Comparison of ENCODE assay signal across 14 cellular contexts in genomic region chr17:43482103-43483012, GRCh38. TPM values are rescaled to one million over a fixed set of nuclear protein-coding genes. Genes with fewer than 3 reads are reported as not detected.
DNase-seq lines count a peak whose midpoint lies in the region; ATAC-seq, FAIRE-seq and TF ChIP-seq lines count a peak whose summit lies in the region.
"Had no signal": no experiment of that assay in that cellular context is flagged by ENCODE, and none has a peak within 500 bp of the region (broad histone marks: within the 10 kb centered on the region; RNA-seq: fewer than 3 reads in every experiment).

No MANE protein-coding gene starts in this region.

- no peak for TF ChIP-seq EP300 in SK-N-SH (IDR thresholded peaks at IDR 0.05; ENCODE audit: borderline replicate concordance in 1 of 2, low read depth in 1 of 2, low read length in 1 of 2)

- DNase-seq in SK-N-SH (no peak), keratinocyte (ENCODE audit: low read depth, low spot score) (no peak), smooth muscle cell (lab: John Stamatoyannopoulos, UW; ENCODE audit: unreplicated experiment) (no peak), DMS79 treated with DMSO at 0.1 percent for 48 hours (lab: John Stamatoyannopoulos, UW) (no peak), NAMALWA (ENCODE audit: low spot score) (no peak), NCI-H2171 treated with DMSO at 0.1 percent for 48 hours (lab: John Stamatoyannopoulos, UW) (no peak)
- DNase-seq: activated CD4-positive, alpha-beta T cell treated with anti-CD3 and anti-CD28 coated beads for 1 hour; COR-L47; HCEC 1CT; SW 1271 had no signal

- H3K9me3 ChIP-seq in SK-N-SH (no peaks in the 10 kb centered on the region), SU-DHL-6 (ENCODE audit: insufficient read depth, low read length) (no peaks in the 10 kb centered on the region), keratinocyte (ENCODE audit: control insufficient read depth, low read depth, low read length) (no peaks in the 10 kb centered on the region), smooth muscle cell (replicated peaks; ENCODE audit: low read depth) (no peaks in the 10 kb centered on the region)
- H3K9me3 ChIP-seq: body of pancreas had no signal

- no peak overlapping the region for H3K4me2 ChIP-seq in SK-N-SH
- H3K4me2 ChIP-seq in SU-DHL-6 (ENCODE audit: low read depth, low read length, poor library complexity, severe bottlenecking) = no peak overlapping the region
- no peak overlapping the region for H3K4me2 ChIP-seq in keratinocyte (ENCODE audit: control insufficient read depth, extremely low read depth, insufficient read depth, low read depth, low read length)
- no peak overlapping the region for H3K4me2 ChIP-seq in smooth muscle cell

- H3K4me1 ChIP-seq in SK-N-SH (ENCODE audit: control insufficient read depth in 1 of 2, insufficient read depth in 2 of 2, low read depth in 1 of 2, low read length in 1 of 2) (peaks cover 3 to 8% of the 10 kb centered on the region in 2 experiments; a peak in 2 of 4 replicates), keratinocyte (ENCODE audit: control insufficient read depth, extremely low read depth, insufficient read depth, low read length) (peaks cover 22% of the 10 kb centered on the region), smooth muscle cell (ENCODE audit: low read depth) (peaks cover 14% of the 10 kb centered on the region)

- no peak for ATAC-seq in SK-N-SH treated with all-trans-retinoic acid at 6 μM for 48 hours
- ATAC-seq: natural killer cell treated with Interleukin-12 subunit alpha and Interleukin-12 subunit beta and Interleukin-15 and Interleukin-18, amount 100 ng/mL, for 72 hours had no signal

- H3K9ac ChIP-seq in SK-N-SH (no peak overlapping the region), SU-DHL-6 (ENCODE audit: low read length) (no peak overlapping the region), keratinocyte (ENCODE audit: control insufficient read depth, extremely low read depth, insufficient read depth, low read length) (no peak overlapping the region), smooth muscle cell (ENCODE audit: low read depth) (no peak overlapping the region)

- no peaks in the 10 kb centered on the region for H3K27me3 ChIP-seq in SK-N-SH (ENCODE audit: insufficient read depth)
- H3K27me3 ChIP-seq in SU-DHL-6 (ENCODE audit: low read length) = no peaks in the 10 kb centered on the region
- H3K27me3 ChIP-seq in keratinocyte (ENCODE audit: control insufficient read depth, extremely low read depth, insufficient read depth, low read length) = no peaks in the 10 kb centered on the region
- no peaks in the 10 kb centered on the region for H3K27me3 ChIP-seq in smooth muscle cell (ENCODE audit: low read depth)
- H3K27me3 ChIP-seq: body of pancreas had no signal

- CTCF ChIA-PET in SK-N-SH (lab: Yijun Ruan, JAX) = interaction anchor here (0.6 to 9.9 kb wide), 23 partner anchors 9 to 140 kb away, joined by 3 to 430 read pairs (median 12); partner anchors contain the start of gene ARL4D

- H3K9me1 ChIP-seq in keratinocyte (ENCODE audit: control insufficient read depth, extremely low read depth, insufficient read depth, low read length) = no peaks in the 10 kb centered on the region

- H3K36me3 ChIP-seq in SK-N-SH (replicated peaks in 1 of 2; ENCODE audit: control insufficient read depth in 1 of 2, insufficient read depth in 2 of 2, low read length in 1 of 2) (no peaks in the 10 kb centered on the region), SU-DHL-6 (ENCODE audit: low read length) (no peaks in the 10 kb centered on the region), keratinocyte (ENCODE audit: control insufficient read depth in 2 of 2, extremely low read depth in 1 of 2, insufficient read depth in 2 of 2, low read length in 2 of 2) (no peaks in the 10 kb centered on the region), smooth muscle cell (ENCODE audit: low read depth) (no peaks in the 10 kb centered on the region)

- H4K20me1 ChIP-seq in SK-N-SH (ENCODE audit: insufficient read depth) (0 out of 2 replicates have a peak, but pooled peaks cover under 1% of the 10 kb centered on the region), SU-DHL-6 (ENCODE audit: low read depth, low read length) (no peaks in the 10 kb centered on the region), keratinocyte (ENCODE audit: control insufficient read depth, extremely low read depth, insufficient read depth, low read length) (no peaks in the 10 kb centered on the region), smooth muscle cell (ENCODE audit: low read depth) (peaks cover 10% of the 10 kb centered on the region)

- no peak overlapping the region for H3K27ac ChIP-seq in SK-N-SH (ENCODE audit: low read depth in 2 of 2, low read length in 1 of 2)
- H3K27ac ChIP-seq in SU-DHL-6 (ENCODE audit: low read depth, low read length) = no peak overlapping the region
- H3K27ac ChIP-seq in keratinocyte (ENCODE audit: control insufficient read depth, insufficient read depth, low read length) = no peak overlapping the region
- H3K27ac ChIP-seq in smooth muscle cell (ENCODE audit: low read depth) = no peak overlapping the region

- dilution Hi-C loops in keratinocyte (cut with MboI; ENCODE audit: extremely low pct_ligation_motif_present, low sequenced_read_pairs) = no loop called here

- H3K79me2 ChIP-seq in SK-N-SH (ENCODE audit: insufficient read depth) (peaks cover 35% of the 10 kb centered on the region), SU-DHL-6 (ENCODE audit: insufficient read depth, low read length) (peaks cover 35% of the 10 kb centered on the region), keratinocyte (ENCODE audit: control insufficient read depth, insufficient read depth, low read length) (peaks cover 35% of the 10 kb centered on the region), smooth muscle cell (ENCODE audit: low read depth) (peaks cover 33% of the 10 kb centered on the region)

- WGBS in SK-N-SH (ENCODE audit: low lambda C conversion rate) = 91% methylated on average over 11 of the region's 11 CpGs
- WGBS in smooth muscle cell (ENCODE audit: low lambda C conversion rate) = 87% methylated on average over 11 of the region's 11 CpGs

- H3K9me2 ChIP-seq in SK-N-SH (no peaks in the 10 kb centered on the region), SU-DHL-6 (replicated peaks; ENCODE audit: insufficient read depth, low read length) (no peaks in the 10 kb centered on the region)

- H3K4me3 ChIP-seq in SK-N-SH (ENCODE audit: low read depth in 2 of 2, low read length in 1 of 2) (no peak overlapping the region), SU-DHL-6 (ENCODE audit: insufficient read depth, low read length, poor library complexity, severe bottlenecking) (no peak overlapping the region), keratinocyte (ENCODE audit: control insufficient read depth in 2 of 3, extremely low read depth in 1 of 3, insufficient read depth in 2 of 3, low read depth in 1 of 3, low read length in 3 of 3) (no peak overlapping the region), smooth muscle cell (no peak overlapping the region)
- H3K4me3 ChIP-seq: body of pancreas had no signal

- TF ChIP-seq CTCF in SK-N-SH (IDR thresholded peaks at IDR 0.05) (no peak), SU-DHL-6 (IDR thresholded peaks at IDR 0.05; ENCODE audit: insufficient read depth, low read length, poor library complexity, severe bottlenecking) (no peak), keratinocyte (optimal IDR thresholded peaks at IDR 0.05 in 1 of 3, IDR thresholded peaks at IDR 0.05 in 1 of 3, conservative IDR thresholded peaks at IDR 0.05 in 1 of 3; ENCODE audit: extremely low read depth in 1 of 3, insufficient read depth in 2 of 3, low read length in 3 of 3) (no peak), smooth muscle cell (IDR thresholded peaks at IDR 0.05; ENCODE audit: borderline replicate concordance, insufficient read depth, poor library complexity, severe bottlenecking) (no peak)

- H2AFZ ChIP-seq in SK-N-SH (ENCODE audit: low read depth) (peak overlapping the region; percentile 98; the same call in 1 of the 2 replicates), SU-DHL-6 (ENCODE audit: low read depth, low read length, severe bottlenecking) (peak overlapping the region; percentile 82), keratinocyte (ENCODE audit: control insufficient read depth, low read length) (peak overlapping the region; percentile 3), smooth muscle cell (ENCODE audit: low read depth) (peak overlapping the region; percentile 29)

- no peak for TF ChIP-seq RAD21 in SK-N-SH (IDR thresholded peaks at IDR 0.05; ENCODE audit: low read length)

- FAIRE-seq in keratinocyte (lab: Jason Lieb, UNC) = peak; percentile 26

- POLR2A ChIA-PET in SK-N-SH (lab: Yijun Ruan, JAX) = interaction anchor here (1.3 to 3.0 kb wide), 4 partner anchors 84 to 121 kb away, joined by 3 to 46 read pairs (median 30); partner anchors contain the start of gene ARL4D

- no peaks in the 10 kb centered on the region for H3F3A ChIP-seq in SK-N-SH (replicated peaks; ENCODE audit: insufficient read depth)
- no peaks in the 10 kb centered on the region for H3F3A ChIP-seq in SU-DHL-6 (ENCODE audit: insufficient read depth)
- H3F3A ChIP-seq in smooth muscle cell (ENCODE audit: low read depth) = no peaks in the 10 kb centered on the region

TF ChIP-seq in SK-N-SH, 30 proteins besides CTCF, POLR2A, EP300 and RAD21 (continues in another document):
- TF ChIP-seq SIN3A (IDR thresholded peaks at IDR 0.05; ENCODE audit: borderline replicate concordance, low read depth, low read length) (no peak), TCF12 (IDR thresholded peaks at IDR 0.05) (no peak), YY1 (IDR thresholded peaks at IDR 0.05; ENCODE audit: low read depth) (no peak), CHD2 (IDR thresholded peaks at IDR 0.05; ENCODE audit: low read length, partially characterized antibody) (no peak)

RNA-seq across cellular contexts. Expression of gene DHX8, which starts 1.4 kb away (rescaled TPM):
- polyA plus RNA-seq in SK-N-SH (2012; rRNA removed) = 31.3 and 35.1 TPM in 2 replicates
- polyA plus RNA-seq in SK-N-SH (2012; cell fraction: cytosol; rRNA removed) = 25.3 and 26.7 TPM in 2 replicates
- polyA plus RNA-seq in SK-N-SH (2012; cell fraction: nucleus; rRNA removed) = 44.3 and 49.7 TPM in 2 replicates
- 25.2 to 32.4 TPM (median 30.1 TPM) in 3 replicates for polyA plus RNA-seq in keratinocyte
- polyA plus RNA-seq in keratinocyte (2011; ENCODE audit: low read depth) = 43.2 TPM
- 21.2 and 25.9 TPM in 2 replicates for polyA plus RNA-seq in keratinocyte (2011; cell fraction: cytosol; rRNA removed)
- polyA plus RNA-seq in keratinocyte (2011; cell fraction: nucleus; rRNA removed) = 50.0 and 52.1 TPM in 2 replicates
- polyA plus RNA-seq in keratinocyte (2012; ENCODE audit: low replicate concordance) = 21.6 and 30.5 TPM in 2 replicates
- 33.1 to 75.5 TPM (median 60.5 TPM) in 3 replicates for polyA minus RNA-seq in keratinocyte
- 24.9 TPM for polyA minus RNA-seq in keratinocyte (2011; cell fraction: cytosol; rRNA and poly(A)+ RNA removed)
- 40.2 and 54.8 TPM in 2 replicates for polyA minus RNA-seq in keratinocyte (2011; cell fraction: nucleus; rRNA and poly(A)+ RNA removed)
- total RNA-seq in smooth muscle cell = 24.4 and 36.9 TPM in 2 replicates
- polyA plus RNA-seq in smooth muscle cell = 24.4 and 27.5 TPM in 2 replicates

Comparison
In these comparisons a context has a peak if more than half of its experiments do, and no peak if none do; other contexts are left out.
1. H2AFZ ChIP-seq: peak in every context shown above with its lines; median percentile 98 in SK-N-SH; 82 in SU-DHL-6; 29 in smooth muscle cell; 3 in keratinocyte.